In the genomic region with DNA sequence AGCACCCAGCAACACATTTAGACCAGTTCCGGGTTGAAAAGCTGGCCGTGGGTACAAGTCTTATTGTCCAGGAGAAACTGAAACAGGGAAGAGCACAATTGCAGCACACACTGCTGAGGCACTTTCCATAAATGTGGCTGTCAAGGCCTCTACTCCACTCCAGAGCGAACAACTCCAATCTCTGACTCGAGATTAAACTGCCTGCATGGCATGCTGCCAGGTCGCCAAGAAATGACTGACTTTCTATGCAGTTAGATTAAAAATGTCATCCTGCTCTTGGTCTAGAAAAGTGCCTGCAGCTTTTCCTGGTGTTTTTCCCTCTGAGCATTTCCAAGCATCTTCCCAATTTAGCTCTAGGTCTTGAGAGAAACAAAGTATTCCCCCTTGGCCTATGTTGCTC, we compare ENCODE assay signal across 21 cellular contexts.
"Had no signal": no experiment of that assay in that cellular context is flagged by ENCODE, and none has a peak within 500 bp of the region (broad histone marks: within the 10 kb centered on the region; RNA-seq: fewer than 3 reads in every experiment).

No MANE protein-coding gene starts in this region.

- DNase-seq: activated CD4-positive, alpha-beta memory T cell treated with anti-CD3 and anti-CD28 coated beads for 36 hours; activated CD4-positive, alpha-beta T cell treated with anti-CD3 and anti-CD28 coated beads, Interleukin-2, amount 10 ng/mL, durations not matched to agents 7 days and 5 days; activated CD4-positive, CD25-positive, alpha-beta regulatory T cell; activated CD8-positive, alpha-beta memory T cell treated with anti-CD3 and anti-CD28 coated beads for 24 hours; activated effector memory CD4-positive, alpha-beta T cell treated with anti-CD3 and anti-CD28 coated beads, Interleukin-2, amount 50 U/mL, for 16 hours; activated naive CD4-positive, alpha-beta T cell treated with Interleukin-2 at 50 U/mL for 16 hours; activated naive CD8-positive, alpha-beta T cell treated with anti-CD3 and anti-CD28 coated beads, Interleukin-2, amount 50 U/mL, for 24 hours; activated T-cell treated with anti-CD3 and anti-CD28 coated beads, Interleukin-2, amount 50 U/mL, for 4 hours; amniotic stem cell; KG1; NCI-H1092; NCI-H1417; NCI-H1694; NCI-H2029; NCI-H2107; NCI-H510A treated with DMSO at 0.1 percent for 48 hours; PC-9; SHP77 treated with DMSO at 0.1 percent for 48 hours had no signal

- H3K4me1 ChIP-seq: ascending aorta, body of pancreas had no signal

- H3K4me3 ChIP-seq: ascending aorta, body of pancreas, PC-9 had no signal

- ATAC-seq: activated naive CD4-positive, alpha-beta T cell treated with anti-CD3 and anti-CD28 coated beads, Interleukin-2, amount 50 U/mL, for 72 hours; activated naive CD8-positive, alpha-beta T cell treated with anti-CD3 and anti-CD28 coated beads, Interleukin-2, amount 50 U/mL, for 24 hours; activated T-cell treated with anti-CD3 and anti-CD28 coated beads, Interleukin-2, amount 50 U/mL, for 4 hours; body of pancreas had no signal

- H3K9me3 ChIP-seq: body of pancreas had no signal

- H3K27me3 ChIP-seq: ascending aorta, body of pancreas had no signal

- H3K36me3 ChIP-seq: ascending aorta had no signal
